Comparison of ENCODE assay signal across 8 cellular contexts in the genomic region with DNA sequence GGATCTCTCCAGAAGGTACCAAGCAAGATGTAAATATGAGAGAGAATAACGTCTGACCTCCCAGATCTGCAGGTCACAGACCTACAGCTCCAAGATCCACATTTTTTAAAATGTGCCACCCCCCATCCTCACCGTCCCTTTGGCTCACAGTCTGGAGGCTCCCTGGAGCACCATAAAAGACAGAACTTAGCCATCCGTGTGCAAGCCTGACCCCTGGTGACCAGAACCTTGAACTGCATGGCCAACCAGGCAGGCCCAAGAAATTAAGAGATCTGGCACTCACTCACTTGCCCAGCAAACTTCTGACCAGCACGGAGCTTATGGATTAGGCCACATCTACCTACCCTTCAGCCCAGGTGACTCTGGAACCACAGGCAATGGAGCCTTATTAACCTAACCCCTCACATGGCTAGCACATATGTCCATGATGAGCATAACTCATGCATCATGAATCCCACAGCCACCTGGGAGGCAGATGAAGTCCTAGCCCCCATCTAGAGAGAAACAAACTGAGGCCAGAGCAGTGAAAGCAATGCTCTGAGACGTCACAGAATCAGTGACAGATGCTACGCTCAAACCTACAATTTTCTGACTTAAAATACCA.
A peak's percentile ranks its signal among the peaks of the same experiment; 100 is the strongest.
DNase-seq lines count a peak whose midpoint lies in the region; ATAC-seq lines count a peak whose summit lies in the region.

No MANE protein-coding gene starts in this region.

- no peak for ATAC-seq in HG03095 (IDR thresholded peaks at IDR 0.05; ENCODE audit: unreplicated experiment)

- DNase-seq in NK-92 treated with Interleukin-12 subunit alpha and Interleukin-12 subunit beta, amount 100 ng/mL, for 24 hours (lab: John Stamatoyannopoulos, UW), result peak; percentile 54
- DNase-seq in NK-92 (lab: John Stamatoyannopoulos, UW; ENCODE audit: unreplicated experiment) (no peak), NCI-H524 treated with DMSO at 0.1 percent for 48 hours (lab: John Stamatoyannopoulos, UW) (peak; percentile 10), ecto neural progenitor cell (ENCODE audit: low spot score) (peak; percentile 84), medulla oblongata (ENCODE audit: extremely low spot score) (peak; percentile 81)
- peak; percentile 68 to 75 for DNase-seq in activated CD4-positive, alpha-beta T cell treated with anti-CD3 and anti-CD28 coated beads, Interleukin-2, amount 50 U/mL, for 4 hours
- peak; percentile 88 for DNase-seq in stimulated activated CD8-positive, alpha-beta memory T cell treated with anti-CD3 and anti-CD28 coated beads, Interleukin-4, amount 100 ng/mL, for 48 hours
